8 cellular contexts compared by ENCODE assay signal in the genomic region with DNA sequence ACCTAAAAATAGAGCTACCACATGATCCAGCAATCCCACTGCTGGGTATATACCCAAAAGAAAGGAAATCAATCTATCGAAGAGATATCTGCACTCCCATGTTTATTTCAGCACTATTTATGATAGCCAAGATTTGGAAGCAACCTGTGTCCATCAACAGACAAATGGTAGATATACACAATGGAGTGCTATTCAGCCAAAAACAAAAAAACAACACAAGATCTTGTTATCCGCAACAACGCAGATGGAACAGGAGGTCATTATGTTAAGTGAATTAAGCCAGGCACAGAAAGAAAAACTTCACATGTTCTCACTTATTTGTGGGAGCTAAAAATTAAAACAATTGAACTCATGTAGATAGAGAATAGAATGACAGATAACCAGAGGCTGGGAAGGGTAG. TPM values are rescaled to one million over a fixed set of nuclear protein-coding genes. Genes with fewer than 3 reads are reported as not detected.
"Had no signal": no experiment of that assay in that cellular context is flagged by ENCODE, and none has a peak within 500 bp of the region (broad histone marks: within the 10 kb centered on the region; RNA-seq: fewer than 3 reads in every experiment).

No MANE protein-coding gene starts in this region.

RNA-seq across cellular contexts. Expression of gene TCP11, which starts 2.9 kb away (rescaled TPM):
- total RNA-seq: OCI-LY7, PC-9, Peyer's patch, Right ventricle myocardium inferior, Right ventricle myocardium superior, RPMI7951, SJCRH30, SK-MEL-5 had no signal
